Comparison of ENCODE assay signal across 7 cellular contexts in the genomic region with DNA sequence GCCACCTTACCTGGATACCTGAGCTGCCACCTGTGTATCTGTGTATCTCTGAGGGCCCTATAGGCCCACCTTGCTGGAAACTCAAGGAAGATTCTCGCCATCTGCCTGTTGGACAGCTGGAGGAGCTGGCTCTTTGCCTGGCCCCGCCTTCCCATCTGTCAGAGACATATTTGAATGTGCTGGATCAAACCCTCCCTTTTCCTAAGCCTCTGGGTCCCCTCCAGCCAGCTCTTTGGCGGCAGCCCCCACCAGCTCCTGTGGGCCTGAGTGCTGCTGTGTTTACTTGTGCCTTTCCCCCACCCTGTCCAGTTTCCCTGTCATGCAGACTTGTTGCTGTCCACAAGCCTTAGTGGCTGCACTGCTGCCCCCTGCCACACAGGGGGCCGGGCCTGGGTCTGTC. TPM values are rescaled to one million over a fixed set of nuclear protein-coding genes. Genes with fewer than 3 reads are reported as not detected.
DNase-seq lines count a peak whose midpoint lies in the region; ATAC-seq and TF ChIP-seq lines count a peak whose summit lies in the region.

No MANE protein-coding gene starts in this region.

- peak; percentile 95 for DNase-seq in NCI-H1694 treated with DMSO at 0.1 percent for 48 hours (lab: John Stamatoyannopoulos, UW)
- no peak for DNase-seq in RWPE1 (ENCODE audit: low spot score)
- DNase-seq in left ventricle myocardium superior, result peak; percentile 88
- DNase-seq in substantia nigra (lab: John Stamatoyannopoulos, UW), result peak in 10 of 49 donors; percentile 10 to 80 (median 26)
- DNase-seq in NAMALWA (ENCODE audit: low spot score), result no peak

- intact Hi-C loops in left ventricle myocardium superior (cut with micrococcal nuclease), result no loop called here

- H3K27ac ChIP-seq in RWPE1 (peak overlapping the region; percentile 93), substantia nigra (ENCODE audit: low read depth, low read length, poor library complexity, severe bottlenecking) (peak overlapping the region; percentile 69)

- POLR2A ChIA-PET in RWPE1 (lab: Yijun Ruan, JAX; ENCODE audit: low non-redundant PET), result no interaction called here

- ATAC-seq in left ventricle myocardium superior (peak; percentile 65), GM18861 (IDR thresholded peaks at IDR 0.05; ENCODE audit: unreplicated experiment) (no peak), HG03045 (IDR thresholded peaks at IDR 0.05; ENCODE audit: unreplicated experiment) (no peak)

- CTCF ChIA-PET in RWPE1 (lab: Yijun Ruan, JAX), result interaction anchor here (0.6 kb wide), 1 partner anchor 8 kb away, joined by 3 read pairs; no protein-coding TSS in a partner anchor

- TF ChIP-seq CTCF in RWPE1 (conservative IDR thresholded peaks at IDR 0.05; ENCODE audit: low read depth), result no peak

RNA-seq across cellular contexts. Expression of gene SRSF5, which starts 55.9 kb away (rescaled TPM):
- 156 TPM for total RNA-seq in left ventricle myocardium superior

Comparison
In these comparisons a context has a peak if more than half of its experiments do, and no peak if none do; other contexts are left out.
1. DNase-seq: peak in NCI-H1694 treated with DMSO at 0.1 percent for 48 hours (single experiment) and left ventricle myocardium superior (single experiment); none in RWPE1 (single experiment) and NAMALWA (single experiment).